8 cellular contexts compared by ENCODE assay signal in genomic region chrX:52261463-52262194, GRCh38.
DNase-seq lines count a peak whose midpoint lies in the region; ATAC-seq and TF ChIP-seq lines count a peak whose summit lies in the region.

No MANE protein-coding gene starts in this region.

- H3K36me3 ChIP-seq in CD4-positive, CD25-positive, alpha-beta regulatory T cell (ENCODE audit: control insufficient read depth, insufficient read depth, low read length) = no peaks in the 10 kb centered on the region
- H3K36me3 ChIP-seq in liver (ENCODE audit: control insufficient read depth in 4 of 4, insufficient read depth in 3 of 4, low read depth in 1 of 4, low read length in 3 of 4) = no peaks in the 10 kb centered on the region

- peak overlapping the region; percentile 77 for H3K4me3 ChIP-seq in CD4-positive, CD25-positive, alpha-beta regulatory T cell (ENCODE audit: low read depth, low read length)
- peak overlapping the region; percentile 61 to 96 (median 71) for H3K4me3 ChIP-seq in liver (ENCODE audit: low read depth in 1 of 3, low read length in 3 of 3)

- peaks cover 0 to 2% (median 0%) of the 10 kb centered on the region in 7 donors for H3K9me3 Mint-ChIP-seq in CD4-positive, CD25-positive, alpha-beta regulatory T cell
- H3K9me3 Mint-ChIP-seq in dendritic cell treated with granulocyte-macrophage colony-stimulating factor and Interleukin-4, amounts not matched to agents 40 ng/mL and 50 ng/mL, for 4 days = no peaks in the 10 kb centered on the region

- TF ChIP-seq CTCF in liver (IDR thresholded peaks at IDR 0.05; ENCODE audit: low read depth, low read length, missing input control) = peak; percentile 97

- peaks cover 10% of the 10 kb centered on the region for H3K27me3 ChIP-seq in CD4-positive, CD25-positive, alpha-beta regulatory T cell (ENCODE audit: control insufficient read depth, insufficient read depth, low read length)
- peaks cover 0 to 2% (median 0%) of the 10 kb centered on the region in 4 donors for H3K27me3 ChIP-seq in liver (ENCODE audit: control insufficient read depth in 4 of 4, insufficient read depth in 4 of 4, low read length in 3 of 4)

- ATAC-seq in CD4-positive, CD25-positive, alpha-beta regulatory T cell (ENCODE audit: low read depth in 2 of 2) = peak; percentile 93 to 95
- peak; percentile 97 for ATAC-seq in GM19372 (IDR thresholded peaks at IDR 0.05; ENCODE audit: low read depth, unreplicated experiment)
- peak; percentile 98 for ATAC-seq in HG03521 (IDR thresholded peaks at IDR 0.05; ENCODE audit: unreplicated experiment)

- no peaks in the 10 kb centered on the region for H3K36me3 Mint-ChIP-seq in CD4-positive, CD25-positive, alpha-beta regulatory T cell
- H3K36me3 Mint-ChIP-seq in dendritic cell treated with granulocyte-macrophage colony-stimulating factor and Interleukin-4, amounts not matched to agents 40 ng/mL and 50 ng/mL, for 4 days (ENCODE audit: low read depth) = no peaks in the 10 kb centered on the region

- peaks cover 0 to 20% (median 6%) of the 10 kb centered on the region in 4 donors for H3K4me1 Mint-ChIP-seq in CD4-positive, CD25-positive, alpha-beta regulatory T cell
- H3K4me1 Mint-ChIP-seq in dendritic cell treated with granulocyte-macrophage colony-stimulating factor and Interleukin-4, amounts not matched to agents 40 ng/mL and 50 ng/mL, for 4 days (ENCODE audit: low read depth) = peaks cover 16% of the 10 kb centered on the region

- H3K27me3 Mint-ChIP-seq in CD4-positive, CD25-positive, alpha-beta regulatory T cell = peaks cover 17% of the 10 kb centered on the region
- peaks cover 10% of the 10 kb centered on the region for H3K27me3 Mint-ChIP-seq in dendritic cell treated with granulocyte-macrophage colony-stimulating factor and Interleukin-4, amounts not matched to agents 40 ng/mL and 50 ng/mL, for 4 days

- peak overlapping the region; percentile 97 to 98 (median 97) for H3K27ac Mint-ChIP-seq in CD4-positive, CD25-positive, alpha-beta regulatory T cell
- H3K27ac Mint-ChIP-seq in dendritic cell treated with granulocyte-macrophage colony-stimulating factor and Interleukin-4, amounts not matched to agents 40 ng/mL and 50 ng/mL, for 4 days = peak overlapping the region; percentile 95

- peak overlapping the region; percentile 85 to 99 (median 97) for H3K4me3 Mint-ChIP-seq in CD4-positive, CD25-positive, alpha-beta regulatory T cell
- peak overlapping the region; percentile 86 for H3K4me3 Mint-ChIP-seq in dendritic cell treated with granulocyte-macrophage colony-stimulating factor and Interleukin-4, amounts not matched to agents 40 ng/mL and 50 ng/mL, for 4 days

- peaks cover 12% of the 10 kb centered on the region for H3K4me1 ChIP-seq in CD4-positive, CD25-positive, alpha-beta regulatory T cell (ENCODE audit: control insufficient read depth, insufficient read depth, low read length, poor library complexity, severe bottlenecking)
- H3K4me1 ChIP-seq in liver (ENCODE audit: control insufficient read depth in 4 of 4, insufficient read depth in 4 of 4, low read length in 3 of 4) = peaks cover 2 to 20% (median 13%) of the 10 kb centered on the region in 4 donors

- no peaks in the 10 kb centered on the region for H3K9me3 ChIP-seq in CD4-positive, CD25-positive, alpha-beta regulatory T cell (ENCODE audit: control insufficient read depth in 2 of 2, low read length in 2 of 2)
- no peaks in the 10 kb centered on the region for H3K9me3 ChIP-seq in liver (ENCODE audit: control insufficient read depth in 4 of 4, low read length in 3 of 4)

- TF ChIP-seq RAD21 in liver (IDR thresholded peaks at IDR 0.05) = peak; percentile 97 to 98

- intact Hi-C loops in dendritic cell treated with granulocyte-macrophage colony-stimulating factor and Interleukin-4, amounts not matched to agents 40 ng/mL and 50 ng/mL, for 4 days (cut with micrococcal nuclease) = no loop called here

- H3K27ac ChIP-seq in CD4-positive, CD25-positive, alpha-beta regulatory T cell (ENCODE audit: insufficient read depth, low read length, poor library complexity, severe bottlenecking) = peak overlapping the region; percentile 84
- peak overlapping the region; percentile 63 to 95 for H3K27ac ChIP-seq in liver (ENCODE audit: low read depth in 1 of 2, low read length in 2 of 2)

- H3K9ac ChIP-seq in liver (ENCODE audit: low read depth in 1 of 2, low read length in 2 of 2) = peak overlapping the region; percentile 74 to 86

- peak; percentile 80 to 93 (median 92) for DNase-seq in CD4-positive, CD25-positive, alpha-beta regulatory T cell
- peak; percentile 74 for DNase-seq in NCI-H526 treated with DMSO at 0.1 percent for 48 hours (lab: John Stamatoyannopoulos, UW)
- peak; percentile 66 to 83 for DNase-seq in activated CD4-positive, alpha-beta T cell treated with anti-CD3 and anti-CD28 coated beads, Interleukin-2, amount 50 U/mL, for 24 hours (ENCODE audit: low read depth in 1 of 2, low spot score in 1 of 2)
- peak; percentile 87 for DNase-seq in stimulated activated CD4-positive, alpha-beta T cell treated with anti-CD3 and anti-CD28 coated beads, Interleukin-4, amount 100 ng/mL, for 1 hour

- WGBS in liver = under 1% methylated on average over 41 of the region's 41 CpGs

TF ChIP-seq in liver, 16 proteins besides CTCF, POLR2A, EP300 and RAD21:
- TF ChIP-seq HNF4A (conservative IDR thresholded peaks at IDR 0.05) (no peak), ZBTB33 (IDR thresholded peaks at IDR 0.05) (no peak), MAX (IDR thresholded peaks at IDR 0.05) (no peak), RXRA (IDR thresholded peaks at IDR 0.05) (peak in 1 of 2 donors; percentile 10), REST (IDR thresholded peaks at IDR 0.05) (no peak), ATF3 (IDR thresholded peaks at IDR 0.05) (peak; percentile 69), FOXA1 (IDR thresholded peaks at IDR 0.05) (no peak), HNF4G (IDR thresholded peaks at IDR 0.05) (no peak), NR2F2 (IDR thresholded peaks at IDR 0.05) (no peak), FOXA2 (IDR thresholded peaks at IDR 0.05) (no peak), JUND (IDR thresholded peaks at IDR 0.05) (no peak), EGR1 (IDR thresholded peaks at IDR 0.05; ENCODE audit: low read depth in 2 of 2) (no peak), GABPA (IDR thresholded peaks at IDR 0.05 in 1 of 2, conservative IDR thresholded peaks at IDR 0.05 in 1 of 2) (peak; percentile 85 to 94), TAF1 (conservative IDR thresholded peaks at IDR 0.05) (no peak), YY1 (IDR thresholded peaks at IDR 0.05) (no peak), SP1 (IDR thresholded peaks at IDR 0.05) (peak; percentile 73)

Comparison
In these comparisons a context has a peak if more than half of its experiments do, and no peak if none do; other contexts are left out.
1. Peak in every context shown above with its lines: DNase-seq, ATAC-seq, H3K4me3 ChIP-seq and H3K27ac ChIP-seq.